8 cellular contexts compared by ENCODE assay signal in genomic region chr17:65055708-65056638, GRCh38. TPM values are rescaled to one million over a fixed set of nuclear protein-coding genes. Genes with fewer than 3 reads are reported as not detected.
A peak's percentile ranks its signal among the peaks of the same experiment; 100 is the strongest.
DNase-seq lines count a peak whose midpoint lies in the region; ATAC-seq and TF ChIP-seq lines count a peak whose summit lies in the region.

No MANE protein-coding gene starts in this region.

- peak overlapping the region; percentile 88 to 100 (median 98) for H3K27ac Mint-ChIP-seq in naive thymus-derived CD8-positive, alpha-beta T cell

- H3K27me3 ChIP-seq in stomach: no peaks in the 10 kb centered on the region

- peak overlapping the region; percentile 79 to 92 (median 85) for H3K4me3 ChIP-seq in stomach

- no peak for TF ChIP-seq EP300 in stomach (IDR thresholded peaks at IDR 0.05)

- no peaks in the 10 kb centered on the region for H3K27me3 Mint-ChIP-seq in naive thymus-derived CD8-positive, alpha-beta T cell

- 0 to 1% (median 0%) methylated on average over 13 to 89 of the region's 89 CpGs for WGBS in stomach, 5 donors

- H3K27ac ChIP-seq in stomach: peak overlapping the region; percentile 98 to 99 (median 98)

- TF ChIP-seq CTCF in stomach (IDR thresholded peaks at IDR 0.05): no peak

- intact Hi-C loops in stomach (cut with DNase I; ENCODE audit: low total_unique reads): no loop called here

- H3K9me3 ChIP-seq in stomach: no peaks in the 10 kb centered on the region

- peak in 1 of 4 donors; percentile 35 for TF ChIP-seq POLR2A in stomach (IDR thresholded peaks at IDR 0.05)

- H3K36me3 Mint-ChIP-seq in naive thymus-derived CD8-positive, alpha-beta T cell: peaks cover 8 to 32% (median 18%) of the 10 kb centered on the region in 3 donors

- peaks cover 16 to 54% (median 45%) of the 10 kb centered on the region in 4 donors for H3K4me1 Mint-ChIP-seq in naive thymus-derived CD8-positive, alpha-beta T cell

- POLR2A ChIA-PET in naive thymus-derived CD8-positive, alpha-beta T cell (lab: Charles Lee): interaction anchor here (0.6 to 3.0 kb wide), 11 partner anchors 10 to 565 kb away, joined by 3 to 45 read pairs (median 4); partner anchors contain the start of gene LRRC37A3

- H3K36me3 ChIP-seq in stomach: peaks cover 15 to 26% (median 25%) of the 10 kb centered on the region in 4 donors

- peak; percentile 14 for ATAC-seq in HG02678 (IDR thresholded peaks at IDR 0.05; ENCODE audit: unreplicated experiment)
- ATAC-seq in naive thymus-derived CD8-positive, alpha-beta T cell: peak; percentile 33 to 36

- no peaks in the 10 kb centered on the region for H3K9me3 Mint-ChIP-seq in naive thymus-derived CD8-positive, alpha-beta T cell

- H3K4me3 Mint-ChIP-seq in naive thymus-derived CD8-positive, alpha-beta T cell: peak overlapping the region; percentile 91 to 100 (median 97)

- DNase-seq in NCI-H2081 (lab: John Stamatoyannopoulos, UW) (peak; percentile 16 to 52), NCI-H2081 treated with DMSO at 0.1 percent for 48 hours (lab: John Stamatoyannopoulos, UW) (no peak), NCI-H748 treated with DMSO at 0.1 percent for 48 hours (lab: John Stamatoyannopoulos, UW) (peak; percentile 46), fibroblast of peridontal ligament (ENCODE audit: extremely low read depth) (peak; percentile 37), stomach (peak; percentile 55)
- DNase-seq in activated T-helper 1 cell treated with anti-CD3 and anti-CD28 coated beads, Interleukin-2, amount 50 U/mL, for 16 hours (ENCODE audit: low read depth in 1 of 2, low spot score in 1 of 2): peak; percentile 13 to 45
- DNase-seq in naive thymus-derived CD8-positive, alpha-beta T cell: peak in 9 of 10 donors; percentile 22 to 86 (median 46)

- peaks cover 29 to 63% (median 53%) of the 10 kb centered on the region in 4 donors for H3K4me1 ChIP-seq in stomach

RNA-seq across cellular contexts. Expression of gene GNA13, which starts 0.6 kb away (rescaled TPM):
- total RNA-seq in naive thymus-derived CD8-positive, alpha-beta T cell: 10 to 100 TPM; 91.4 to 94.6 TPM
- 10 to 100 TPM; 23.7 to 32.9 (median 27.6) TPM for polyA plus RNA-seq in naive thymus-derived CD8-positive, alpha-beta T cell
- 10 to 100 TPM; 36.2 to 90.6 (median 45.8) TPM for total RNA-seq in stomach
- 10 to 100 TPM; 10.6 to 26.7 (median 17.5) TPM for polyA plus RNA-seq in stomach
